In the genomic region with DNA sequence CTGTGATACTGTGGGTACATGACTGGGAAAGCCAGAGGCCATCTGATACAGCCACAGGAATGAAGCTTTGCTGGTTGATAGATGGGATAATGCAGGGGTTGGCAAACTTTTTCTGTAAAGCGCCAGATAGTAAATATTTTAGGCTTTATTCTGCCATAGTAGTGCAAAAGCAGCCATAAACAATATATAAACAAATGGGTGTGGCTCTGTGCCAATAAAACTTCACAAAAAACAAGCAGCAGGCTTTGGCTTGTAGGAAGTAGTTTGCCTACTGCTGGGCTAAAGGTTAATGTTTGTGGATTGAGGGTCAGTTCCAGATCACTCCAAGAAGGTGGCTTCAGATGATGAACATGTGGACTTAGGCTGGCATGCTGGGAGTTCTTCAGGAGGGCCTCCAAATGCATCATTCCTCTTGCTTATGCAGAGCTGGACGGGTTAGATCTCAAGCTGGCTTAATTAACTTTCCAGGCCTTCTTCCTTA, we compare ENCODE assay signal across 8 cellular contexts.
A peak's percentile ranks its signal among the peaks of the same experiment; 100 is the strongest.
DNase-seq lines count a peak whose midpoint lies in the region; ATAC-seq and TF ChIP-seq lines count a peak whose summit lies in the region.
"Had no signal": no experiment of that assay in that cellular context is flagged by ENCODE, and none has a peak within 500 bp of the region (broad histone marks: within the 10 kb centered on the region; RNA-seq: fewer than 3 reads in every experiment).

No MANE protein-coding gene starts in this region.

- ATAC-seq in HG03565 (IDR thresholded peaks at IDR 0.05; ENCODE audit: unreplicated experiment) (no peak), GM21528 (IDR thresholded peaks at IDR 0.05; ENCODE audit: low FRiP score, unreplicated experiment) (no peak)

- H3K4me1 ChIP-seq in prostate gland (replicated peaks) (no peaks in the 10 kb centered on the region), right atrium auricular region (peaks cover 0 to 4% of the 10 kb centered on the region in 2 donors)

- H3K27me3 ChIP-seq in brain microvascular endothelial cell (replicated peaks) (no peaks in the 10 kb centered on the region), prostate gland (replicated peaks; ENCODE audit: insufficient read depth) (no peaks in the 10 kb centered on the region), right atrium auricular region (no peaks in the 10 kb centered on the region)

- TF ChIP-seq CTCF in brain microvascular endothelial cell (IDR thresholded peaks at IDR 0.05; ENCODE audit: low read depth, low read length, missing control alignments), result no peak
- TF ChIP-seq CTCF in prostate gland (IDR thresholded peaks at IDR 0.05), result no peak
- no peak for TF ChIP-seq CTCF in right atrium auricular region (IDR thresholded peaks at IDR 0.05)

- H3K27ac ChIP-seq in brain microvascular endothelial cell (peak overlapping the region; percentile 49), prostate gland (no peak overlapping the region), right atrium auricular region (no peak overlapping the region)

- no peaks in the 10 kb centered on the region for H3K9me3 ChIP-seq in prostate gland
- H3K9me3 ChIP-seq in right atrium auricular region, result peaks cover 0 to 3% of the 10 kb centered on the region in 2 donors

- WGBS in prostate gland, result 83% methylated on average over 2 of the region's 2 CpGs

- in situ Hi-C loops in brain microvascular endothelial cell (cut with HindIII; ENCODE audit: low pct_ligation_motif_present, low sequenced_read_pairs), result no loop called here

- TF ChIP-seq POLR2A in prostate gland (IDR thresholded peaks at IDR 0.05), result no peak

- peak; percentile 27 for DNase-seq in Daoy (ENCODE audit: low read depth)
- DNase-seq in M059J (ENCODE audit: low read depth), result peak; percentile 91
- DNase-seq in brain microvascular endothelial cell, result peak; percentile 26
- peak; percentile 12 for DNase-seq in prostate gland (ENCODE audit: low spot score)
- DNase-seq in right atrium auricular region (ENCODE audit: low spot score), result no peak
- DNase-seq: NCI-H2029 had no signal

- H3K4me3 ChIP-seq in brain microvascular endothelial cell (ENCODE audit: low read depth, low read length) (no peak overlapping the region), prostate gland (no peak overlapping the region), right atrium auricular region (no peak overlapping the region)

- no peaks in the 10 kb centered on the region for H3K36me3 ChIP-seq in brain microvascular endothelial cell (replicated peaks)
- H3K36me3 ChIP-seq in prostate gland, result no peaks in the 10 kb centered on the region
- no peaks in the 10 kb centered on the region for H3K36me3 ChIP-seq in right atrium auricular region

- intact Hi-C loops in prostate gland (cut with DNase I), result no loop called here
